Comparison of ENCODE assay signal across 15 cellular contexts in the genomic region with DNA sequence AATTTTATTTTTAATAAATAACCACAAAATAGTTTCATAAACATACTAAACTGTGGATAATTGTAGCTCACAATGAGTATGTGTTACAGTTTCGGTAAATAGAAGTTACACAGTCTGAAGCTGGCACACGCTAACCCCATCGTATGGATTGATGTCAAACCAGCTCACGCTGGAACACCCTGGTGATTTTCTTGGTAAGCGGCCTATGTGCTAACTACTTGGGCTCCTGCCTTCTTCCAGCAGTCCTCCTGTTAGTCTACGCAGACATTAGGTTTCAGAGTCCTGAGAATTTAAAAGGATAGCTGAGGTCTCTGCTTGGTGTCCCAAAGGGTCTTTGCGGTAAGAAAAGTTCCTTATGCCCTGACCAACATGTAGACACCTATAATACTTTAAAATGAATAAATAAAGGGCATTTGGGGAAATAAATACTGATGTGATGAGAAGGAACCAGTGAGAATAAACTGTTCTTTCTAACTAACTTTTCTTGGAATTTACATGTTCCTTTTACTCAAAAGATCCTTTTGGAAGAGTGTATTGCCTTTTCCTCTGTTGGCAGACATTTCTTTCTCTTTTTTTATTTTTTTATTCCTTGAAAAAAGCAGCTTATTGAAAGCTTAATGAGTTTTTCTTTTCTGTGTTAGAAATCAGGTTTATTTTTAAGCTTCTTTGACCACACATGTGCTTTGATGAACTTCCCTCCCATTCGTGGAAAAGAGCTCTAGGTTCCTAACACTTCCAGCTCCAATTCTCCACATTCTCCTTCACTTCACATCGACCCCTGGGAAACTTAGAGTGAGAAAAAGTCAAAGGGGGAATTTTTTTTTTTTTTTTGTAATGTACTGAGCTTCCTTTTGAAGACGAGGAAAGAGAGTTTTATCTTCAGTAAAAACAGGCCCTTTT.
DNase-seq lines count a peak whose midpoint lies in the region; ATAC-seq, FAIRE-seq and TF ChIP-seq lines count a peak whose summit lies in the region.
"Had no signal": no experiment of that assay in that cellular context is flagged by ENCODE, and none has a peak within 500 bp of the region (broad histone marks: within the 10 kb centered on the region; RNA-seq: fewer than 3 reads in every experiment).

No MANE protein-coding gene starts in this region.

- intact Hi-C loops in lower lobe of right lung (cut with DNase I), result no loop called here

- TF ChIP-seq POLR2A in H54 (IDR thresholded peaks at IDR 0.05; ENCODE audit: low read depth, low read length), result no peak

- ATAC-seq in lower lobe of right lung (peak in 1 of 2 donors; percentile 29), HG02970 (IDR thresholded peaks at IDR 0.05; ENCODE audit: low FRiP score, unreplicated experiment) (no peak)

- H3K4me1 ChIP-seq in lower lobe of right lung, result no peaks in the 10 kb centered on the region
- H3K4me1 ChIP-seq in skeletal muscle satellite cell (ENCODE audit: control insufficient read depth, insufficient read depth, low read length), result peaks cover 47% of the 10 kb centered on the region
- H3K4me1 ChIP-seq: BE2C had no signal

- H3K27me3 ChIP-seq in lower lobe of right lung (ENCODE audit: low read depth), result no peaks in the 10 kb centered on the region
- no peaks in the 10 kb centered on the region for H3K27me3 ChIP-seq in skeletal muscle satellite cell (ENCODE audit: control insufficient read depth, insufficient read depth, low read length)
- H3K27me3 ChIP-seq: BE2C had no signal

- peak; percentile 15 for FAIRE-seq in H54 (lab: Jason Lieb, UNC)

- peak overlapping the region; percentile 50 for H3K9ac ChIP-seq in skeletal muscle satellite cell (ENCODE audit: low read depth, low read length)

- no peaks in the 10 kb centered on the region for H3K9me3 ChIP-seq in lower lobe of right lung
- no peaks in the 10 kb centered on the region for H3K9me3 ChIP-seq in skeletal muscle satellite cell (replicated peaks; ENCODE audit: low read length)
- H3K9me3 ChIP-seq: BE2C had no signal

- peak overlapping the region; percentile 53 for H3K27ac ChIP-seq in lower lobe of right lung

- H3K4me3 ChIP-seq in cardiac fibroblast (replicated peaks in 1 of 2; ENCODE audit: low read depth in 2 of 2, low read length in 2 of 2), result no peak overlapping the region
- no peak overlapping the region for H3K4me3 ChIP-seq in lower lobe of right lung
- H3K4me3 ChIP-seq in skeletal muscle satellite cell (ENCODE audit: low read length), result no peak overlapping the region

- no peak overlapping the region for H3K4me2 ChIP-seq in skeletal muscle satellite cell (ENCODE audit: low read length)

- H3K36me3 ChIP-seq in lower lobe of right lung (no peaks in the 10 kb centered on the region), skeletal muscle satellite cell (ENCODE audit: insufficient read depth, low read length) (no peaks in the 10 kb centered on the region)
- H3K36me3 ChIP-seq: BE2C had no signal

- TF ChIP-seq CTCF in cardiac fibroblast (IDR thresholded peaks at IDR 0.05; ENCODE audit: low read depth, low read length) (no peak), lower lobe of right lung (IDR thresholded peaks at IDR 0.05) (no peak)

- DNase-seq in H54 (ENCODE audit: insufficient read length, low spot score), result no peak
- peak; percentile 12 for DNase-seq in cardiac fibroblast (ENCODE audit: low read depth in 2 of 2)
- DNase-seq in lower lobe of right lung, result no peak
- DNase-seq in kidney tubule cell (ENCODE audit: low spot score), result no peak
- DNase-seq in stimulated activated CD4-positive, alpha-beta T cell treated with anti-CD3 and anti-CD28 coated beads, Interleukin-2, amount 100 ng/mL, for 24 hours, result no peak
- DNase-seq in stimulated activated CD8-positive, alpha-beta memory T cell treated with anti-CD3 and anti-CD28 coated beads, Interleukin-4, amount 100 ng/mL, for 48 hours, result no peak
- DNase-seq: activated CD4-positive, alpha-beta memory T cell treated with anti-CD3 and anti-CD28 coated beads for 36 hours; activated naive CD4-positive, alpha-beta T cell treated with anti-CD3 and anti-CD28 coated beads for 36 hours; BE2C; effector CD4-positive, alpha-beta T cell; NCI-H1436; stimulated activated CD4-positive, alpha-beta T cell treated with anti-CD3 and anti-CD28 coated beads, Interleukin-1b, Interleukin-23, amount 100 ng/mL, for 48 hours; stimulated activated naive CD4-positive, alpha-beta T cell treated with Interleukin-2 at 50 U/mL for 16 hours had no signal

Comparison
In these comparisons a context has a peak if more than half of its experiments do, and no peak if none do; other contexts are left out.
1. DNase-seq: peak in cardiac fibroblast (2 of 2); none in H54 (single experiment), lower lobe of right lung (single experiment), kidney tubule cell (single experiment), stimulated activated CD4-positive, alpha-beta T cell treated with anti-CD3 and anti-CD28 coated beads, Interleukin-2, amount 100 ng/mL, for 24 hours (0 of 2) and stimulated activated CD8-positive, alpha-beta memory T cell treated with anti-CD3 and anti-CD28 coated beads, Interleukin-4, amount 100 ng/mL, for 48 hours (single experiment).